8 cellular contexts compared by ENCODE assay signal in the genomic region with DNA sequence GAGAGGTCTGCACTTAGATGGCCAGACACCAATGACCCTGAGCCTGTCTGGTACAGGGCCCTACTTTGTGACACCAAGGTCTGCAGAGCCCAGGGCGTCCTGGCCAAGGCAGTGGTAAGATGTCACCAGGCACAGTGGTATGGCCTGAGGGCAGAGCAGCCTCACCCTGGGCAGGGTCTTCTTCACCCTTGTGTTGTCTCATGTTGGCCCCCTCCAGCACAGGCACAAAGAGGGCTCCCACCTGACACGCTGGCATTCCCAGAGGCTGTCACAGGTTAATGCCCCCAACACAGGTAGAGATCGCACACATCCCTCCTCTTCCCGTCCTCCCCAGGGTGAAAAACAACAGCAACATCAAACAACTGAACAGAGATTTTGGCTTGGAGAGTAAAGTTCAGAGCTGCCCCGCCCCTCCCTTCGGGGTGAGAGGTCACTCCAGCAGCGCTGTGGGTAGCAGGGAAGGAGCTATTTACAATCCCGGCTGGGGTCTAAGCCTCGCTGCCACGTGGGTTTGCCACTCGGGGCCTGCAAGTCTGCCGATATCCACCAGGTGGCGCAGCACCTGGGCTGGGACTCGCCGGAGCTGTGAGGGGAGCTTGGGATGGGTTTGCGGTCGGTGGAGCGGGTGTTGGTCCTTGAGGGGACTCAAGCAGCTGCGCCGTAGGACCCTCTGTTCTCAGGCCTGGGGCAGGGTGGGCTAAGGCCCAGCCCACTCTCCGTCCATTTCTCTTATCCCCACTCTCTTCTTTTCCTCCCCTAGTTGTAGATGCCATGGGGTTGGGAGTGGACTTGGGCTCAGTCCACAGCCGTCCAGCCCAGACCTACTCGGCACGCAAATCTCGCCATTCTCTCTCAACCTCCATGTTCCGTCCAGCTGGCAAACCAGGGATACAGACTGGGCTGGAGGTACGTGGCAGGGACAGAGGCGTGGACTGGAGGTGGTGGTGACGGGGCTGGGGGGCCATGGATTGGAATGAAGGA. TPM values are rescaled to one million over a fixed set of nuclear protein-coding genes. Genes with fewer than 3 reads are reported as not detected.
DNase-seq lines count a peak whose midpoint lies in the region; ATAC-seq, FAIRE-seq and TF ChIP-seq lines count a peak whose summit lies in the region.

No MANE protein-coding gene starts in this region.

- no peaks in the 10 kb centered on the region for H4K20me1 ChIP-seq in mammary epithelial cell (ENCODE audit: insufficient read depth, low read length)

- peak overlapping the region; percentile 50 for H3K4me2 ChIP-seq in mammary epithelial cell (ENCODE audit: insufficient read depth, low read depth, low read length)

- H3K27ac ChIP-seq in mammary epithelial cell (ENCODE audit: insufficient read depth, low read depth, low read length) (no peak overlapping the region), kidney (ENCODE audit: low read depth in 2 of 2, low read length in 2 of 2) (no peak overlapping the region)

- dilution Hi-C loops in mammary epithelial cell (cut with HindIII; ENCODE audit: low sequenced_read_pairs), result no loop called here

- no TSS peak for BruUV-seq in mammary epithelial cell (replicated peaks; lab: Mats Ljungman, UMichigan)

- intact Hi-C loops in mammary epithelial cell (cut with micrococcal nuclease) (loop anchor here (1.0 kb wide), 2 partner anchors 76 to 135 kb away; no protein-coding TSS in a partner anchor), kidney (cut with DNase I) (loop anchor here (5.0 kb wide), 1 partner anchor 76 kb away; no protein-coding TSS in a partner anchor)

- H3K4me1 ChIP-seq in mammary epithelial cell (ENCODE audit: insufficient read depth, low read length) (peaks cover 9% of the 10 kb centered on the region), kidney (ENCODE audit: control insufficient read depth in 1 of 2, insufficient read depth in 1 of 2, low read depth in 1 of 2, low read length in 2 of 2) (peaks cover 0 to 4% of the 10 kb centered on the region in 2 donors)

- peak; percentile 53 for DNase-seq in A172 (ENCODE audit: low spot score)
- peak; percentile 68 for DNase-seq in GM19238 (ENCODE audit: insufficient read length, low spot score)
- DNase-seq in NCI-H2196 (lab: John Stamatoyannopoulos, UW; ENCODE audit: unreplicated experiment), result peak; percentile 84
- DNase-seq in activated CD4-positive, CD25-positive, alpha-beta regulatory T cell (lab: John Stamatoyannopoulos, UW), result peak; percentile 53 to 76 (median 60)
- DNase-seq in mammary epithelial cell, result peak; percentile 41
- DNase-seq in kidney, result peak; percentile 88
- peak; percentile 82 for DNase-seq in stimulated activated CD4-positive, alpha-beta T cell treated with anti-CD3 and anti-CD28 coated beads, Interleukin-1b, Interleukin-23, amount 100 ng/mL, for 48 hours

- H3K4me3 ChIP-seq in mammary epithelial cell (replicated peaks in 1 of 3; ENCODE audit: insufficient read depth in 1 of 3, low read depth in 2 of 3, low read length in 3 of 3) (no peak overlapping the region), kidney (ENCODE audit: low read length in 2 of 2) (no peak overlapping the region)

- no peaks in the 10 kb centered on the region for H3K27me3 ChIP-seq in mammary epithelial cell (ENCODE audit: insufficient read depth, low read length)

- ATAC-seq in GM18498 (IDR thresholded peaks at IDR 0.05; ENCODE audit: unreplicated experiment), result no peak

- H3K9ac ChIP-seq in mammary epithelial cell (ENCODE audit: insufficient read depth, low read length) (no peak overlapping the region), kidney (ENCODE audit: low read length in 2 of 2) (no peak overlapping the region)

- FAIRE-seq in kidney (lab: Jason Lieb, UNC), result no peak

- H3K79me2 ChIP-seq in mammary epithelial cell (ENCODE audit: insufficient read depth, low read length), result no peaks in the 10 kb centered on the region

- whole genome bisulfite sequencing in mammary epithelial cell (ENCODE audit: low coverage, missing lambda C conversion rate), result 5% methylated on average over 25 of the region's 29 CpGs

- H3K9me3 ChIP-seq in mammary epithelial cell (replicated peaks; ENCODE audit: insufficient read depth, low read length), result no peaks in the 10 kb centered on the region
- H3K9me3 ChIP-seq in kidney (ENCODE audit: control insufficient read depth in 1 of 2, low read length in 2 of 2), result no peaks in the 10 kb centered on the region

- H2AFZ ChIP-seq in mammary epithelial cell (ENCODE audit: low read depth, low read length), result peak overlapping the region; percentile 83

- TF ChIP-seq CTCF in mammary epithelial cell (conservative IDR thresholded peaks at IDR 0.05 in 1 of 2, IDR thresholded peaks at IDR 0.05 in 1 of 2; ENCODE audit: extremely low read depth in 1 of 2, insufficient read depth in 1 of 2, low read depth in 1 of 2, low read length in 2 of 2) (peak; percentile 96 to 97), kidney (IDR thresholded peaks at IDR 0.05; ENCODE audit: borderline replicate concordance, extremely low read depth, insufficient read depth) (peak; percentile 98)

- H3K36me3 ChIP-seq in mammary epithelial cell (ENCODE audit: insufficient read depth, low read length) (no peaks in the 10 kb centered on the region), kidney (ENCODE audit: control insufficient read depth in 1 of 2, insufficient read depth in 2 of 2, low read length in 2 of 2) (no peaks in the 10 kb centered on the region)

- in situ Hi-C loops in mammary epithelial cell (cut with MboI; ENCODE audit: low sequenced_read_pairs in 2 of 2), result loop anchor here in 1 of 2 donors (5.0 kb wide), 2 partner anchors 46 to 76 kb away; partner anchors contain the start of gene SLC50A1

- CTCF ChIA-PET in mammary epithelial cell (lab: Charles Lee; ENCODE audit: low non-redundant PET), result interaction anchor here (0.6 to 1.6 kb wide), 7 partner anchors 15 to 159 kb away, joined by 4 to 12 read pairs (median 7); partner anchors contain the start of gene KRTCAP2

RNA-seq across cellular contexts. Expression of gene EFNA3, which starts 12.7 kb away (rescaled TPM):
- 1.5 and 2.5 TPM in 2 replicates for total RNA-seq in A172 (2014; rRNA removed; shearing (Covaris generic))
- total RNA-seq in mammary epithelial cell (1 to 10 TPM; 2.2 to 4.0 TPM), kidney (1.7 TPM)
- polyA plus RNA-seq in mammary epithelial cell (3.7 TPM), kidney (ENCODE audit: insufficient read depth, low read depth, low replicate concordance) (1.2 TPM)
- polyA minus RNA-seq in mammary epithelial cell, result 4.2 TPM

RNA-seq across cellular contexts. Expression of gene EFNA4, which starts 27.8 kb away (rescaled TPM):
- 20.3 and 21.7 TPM in 2 replicates for total RNA-seq in A172 (2014; rRNA removed; shearing (Covaris generic))
- total RNA-seq in mammary epithelial cell (1 to 10 TPM; 5.0 to 5.8 TPM), kidney (7.6 TPM)
- polyA plus RNA-seq in mammary epithelial cell (8.4 TPM), kidney (ENCODE audit: insufficient read depth, low read depth, low replicate concordance) (11.8 TPM)
- polyA minus RNA-seq in mammary epithelial cell, result 6.8 TPM

RNA-seq across cellular contexts. Expression of gene EFNA1, which starts 36.3 kb away (rescaled TPM):
- 17.0 and 17.9 TPM in 2 replicates for total RNA-seq in A172 (2014; rRNA removed; shearing (Covaris generic))
- total RNA-seq in mammary epithelial cell (10 to 100 TPM; 21.5 to 54.0 TPM), kidney (133 TPM)
- polyA plus RNA-seq in mammary epithelial cell (28.8 TPM), kidney (ENCODE audit: insufficient read depth, low read depth, low replicate concordance) (61.1 TPM)
- polyA minus RNA-seq in mammary epithelial cell, result 13.7 TPM

RNA-seq across cellular contexts. Expression of gene ADAM15, which starts 40.2 kb away (rescaled TPM):
- 144 and 154 TPM in 2 replicates for total RNA-seq in A172 (2014; rRNA removed; shearing (Covaris generic))
- total RNA-seq in mammary epithelial cell, result 100 to 1,000 TPM; 111 to 127 TPM
- polyA plus RNA-seq in mammary epithelial cell, result 129 TPM
- polyA minus RNA-seq in mammary epithelial cell, result 284 TPM
- total RNA-seq in kidney, result 152 TPM
- 68.4 TPM for polyA plus RNA-seq in kidney (ENCODE audit: insufficient read depth, low read depth, low replicate concordance)

RNA-seq across cellular contexts. Expression of gene SLC50A1, which starts 44.3 kb away (rescaled TPM):
- total RNA-seq in A172 (2014; rRNA removed; shearing (Covaris generic)), result 30.4 and 39.8 TPM in 2 replicates
- total RNA-seq in mammary epithelial cell (10 to 100 TPM; 31.3 to 40.2 TPM), kidney (34.8 TPM)
- polyA plus RNA-seq in mammary epithelial cell (54.8 TPM), kidney (ENCODE audit: insufficient read depth, low read depth, low replicate concordance) (61.8 TPM)
- polyA minus RNA-seq in mammary epithelial cell, result 47.1 TPM
